Comparison of ENCODE assay signal across 13 cellular contexts in genomic region chr2:166651991-166652390, GRCh38.
A peak's percentile ranks its signal among the peaks of the same experiment; 100 is the strongest.
DNase-seq lines count a peak whose midpoint lies in the region; ATAC-seq and TF ChIP-seq lines count a peak whose summit lies in the region.
"Had no signal": no experiment of that assay in that cellular context is flagged by ENCODE, and none has a peak within 500 bp of the region (broad histone marks: within the 10 kb centered on the region; RNA-seq: fewer than 3 reads in every experiment).

No MANE protein-coding gene starts in this region.

- no peaks in the 10 kb centered on the region for H3K9me2 ChIP-seq in SK-N-SH

- H3K27me3 ChIP-seq in SK-N-SH (ENCODE audit: insufficient read depth) (no peaks in the 10 kb centered on the region), mesendoderm (ENCODE audit: insufficient read depth, low read length, poor library complexity) (no peaks in the 10 kb centered on the region), mammary epithelial cell (ENCODE audit: insufficient read depth, low read length) (no peaks in the 10 kb centered on the region)

- H3K79me1 ChIP-seq in mesendoderm (ENCODE audit: low read length) = no peaks in the 10 kb centered on the region

- H3K4ac ChIP-seq in mesendoderm (ENCODE audit: low read depth, low read length) = no peak overlapping the region

- H3K9ac ChIP-seq in SK-N-SH = no peak overlapping the region
- no peak overlapping the region for H3K9ac ChIP-seq in mesendoderm (ENCODE audit: low read length)
- no peak overlapping the region for H3K9ac ChIP-seq in mammary epithelial cell (ENCODE audit: insufficient read depth, low read length)
- H3K9ac ChIP-seq: GM23248 had no signal

- no peak overlapping the region for H3K23ac ChIP-seq in mesendoderm (ENCODE audit: low read length)

- dilution Hi-C loops in mammary epithelial cell (cut with HindIII; ENCODE audit: low sequenced_read_pairs) = no loop called here

- no peak overlapping the region for H4K8ac ChIP-seq in mesendoderm (ENCODE audit: low read depth, low read length)

- no peak overlapping the region for H3K4me3 ChIP-seq in SK-N-SH (ENCODE audit: low read depth in 2 of 2, low read length in 1 of 2)
- H3K4me3 ChIP-seq in mesendoderm (ENCODE audit: low read length) = no peak overlapping the region
- H3K4me3 ChIP-seq in mammary epithelial cell (replicated peaks in 1 of 3; ENCODE audit: insufficient read depth in 1 of 3, low read depth in 2 of 3, low read length in 3 of 3) = no peak overlapping the region
- H3K4me3 ChIP-seq: GM23248 had no signal

- in situ Hi-C loops in mammary epithelial cell (cut with MboI; ENCODE audit: low sequenced_read_pairs in 2 of 2) = no loop called here

- H3K9me3 ChIP-seq in SK-N-SH (peaks cover 5% of the 10 kb centered on the region; the same call in 1 of the 2 replicates), mammary epithelial cell (replicated peaks; ENCODE audit: insufficient read depth, low read length) (no peaks in the 10 kb centered on the region)
- H3K9me3 ChIP-seq: Caco-2 had no signal

- no peak overlapping the region for H3K18ac ChIP-seq in mesendoderm (ENCODE audit: low read length)

- no peak for TF ChIP-seq RAD21 in SK-N-SH (IDR thresholded peaks at IDR 0.05; ENCODE audit: low read length)

- ATAC-seq in SK-N-SH treated with all-trans-retinoic acid at 6 μM for 48 hours = no peak

- CTCF ChIA-PET in SK-N-SH (lab: Yijun Ruan, JAX) = no interaction called here
- CTCF ChIA-PET in mammary epithelial cell (lab: Charles Lee; ENCODE audit: low non-redundant PET) = no interaction called here

- H3K27ac ChIP-seq in SK-N-SH (ENCODE audit: low read depth in 2 of 2, low read length in 1 of 2) = peak overlapping the region; percentile 74 to 88; a peak in 2 of 4 replicates
- H3K27ac ChIP-seq in mesendoderm (ENCODE audit: low read depth, low read length) = no peak overlapping the region
- H3K27ac ChIP-seq in mammary epithelial cell (ENCODE audit: insufficient read depth, low read depth, low read length) = no peak overlapping the region
- H3K27ac ChIP-seq: GM23248 had no signal

- H3K56ac ChIP-seq in mesendoderm (ENCODE audit: low read length) = no peak overlapping the region

- intact Hi-C loops in mammary epithelial cell (cut with micrococcal nuclease) = no loop called here

- no peaks in the 10 kb centered on the region for H3K36me3 ChIP-seq in SK-N-SH (replicated peaks in 1 of 2; ENCODE audit: control insufficient read depth in 1 of 2, insufficient read depth in 2 of 2, low read length in 1 of 2)
- H3K36me3 ChIP-seq in mesendoderm (ENCODE audit: control insufficient read depth, insufficient read depth, low read length) = no peaks in the 10 kb centered on the region
- H3K36me3 ChIP-seq in mammary epithelial cell (ENCODE audit: insufficient read depth, low read length) = no peaks in the 10 kb centered on the region

- TF ChIP-seq CTCF in SK-N-SH (IDR thresholded peaks at IDR 0.05) = no peak
- TF ChIP-seq CTCF in mammary epithelial cell (conservative IDR thresholded peaks at IDR 0.05 in 1 of 2, IDR thresholded peaks at IDR 0.05 in 1 of 2; ENCODE audit: extremely low read depth in 1 of 2, insufficient read depth in 1 of 2, low read depth in 1 of 2, low read length in 2 of 2) = no peak

- H3F3A ChIP-seq in SK-N-SH (replicated peaks; ENCODE audit: insufficient read depth) = peaks cover 19% of the 10 kb centered on the region

- no peak overlapping the region for H4K5ac ChIP-seq in mesendoderm (ENCODE audit: low read length)

- DNase-seq in SK-N-SH (no peak), NCI-H69 (lab: John Stamatoyannopoulos, UW) (peak; percentile 4), mesendoderm (peak; percentile 41), mammary epithelial cell (no peak)
- DNase-seq in stimulated activated CD8-positive, alpha-beta memory T cell treated with anti-CD3 and anti-CD28 coated beads, Interleukin-4, amount 100 ng/mL, for 48 hours = no peak
- DNase-seq: C1 segment of cervical spinal cord; Caco-2; CD4-positive, alpha-beta memory T cell; DMS79 treated with DMSO at 0.1 percent for 48 hours; GF-D8; GM23248; H7 had no signal

- H3K4me1 ChIP-seq in SK-N-SH (ENCODE audit: control insufficient read depth in 1 of 2, insufficient read depth in 2 of 2, low read depth in 1 of 2, low read length in 1 of 2) (peaks cover 4 to 13% of the 10 kb centered on the region in 2 experiments; a peak in 2 of 4 replicates), mesendoderm (ENCODE audit: control insufficient read depth, low read depth, low read length) (no peaks in the 10 kb centered on the region), mammary epithelial cell (ENCODE audit: insufficient read depth, low read length) (no peaks in the 10 kb centered on the region)
- H3K4me1 ChIP-seq: Caco-2 had no signal

- POLR2A ChIA-PET in SK-N-SH (lab: Yijun Ruan, JAX) = no interaction called here

- H3K4me2 ChIP-seq in SK-N-SH (no peak overlapping the region), mesendoderm (ENCODE audit: low read length) (no peak overlapping the region), mammary epithelial cell (ENCODE audit: insufficient read depth, low read depth, low read length) (no peak overlapping the region)

- H3K79me2 ChIP-seq in SK-N-SH (ENCODE audit: insufficient read depth) (no peaks in the 10 kb centered on the region), mesendoderm (ENCODE audit: control insufficient read depth, insufficient read depth, low read length) (no peaks in the 10 kb centered on the region), mammary epithelial cell (ENCODE audit: insufficient read depth, low read length) (no peaks in the 10 kb centered on the region)

- no peak overlapping the region for H2BK120ac ChIP-seq in mesendoderm (ENCODE audit: low read depth, low read length)

- H2BK5ac ChIP-seq in mesendoderm (ENCODE audit: low read length) = no peak overlapping the region

- H2AFZ ChIP-seq in SK-N-SH (ENCODE audit: low read depth) = no peak overlapping the region
- H2AFZ ChIP-seq in mammary epithelial cell (ENCODE audit: low read depth, low read length) = no peak overlapping the region
- H2AFZ ChIP-seq: GM23248 had no signal

- H4K20me1 ChIP-seq in SK-N-SH (ENCODE audit: insufficient read depth) = no peaks in the 10 kb centered on the region
- no peaks in the 10 kb centered on the region for H4K20me1 ChIP-seq in mammary epithelial cell (ENCODE audit: insufficient read depth, low read length)

- TF ChIP-seq EP300 in SK-N-SH (IDR thresholded peaks at IDR 0.05; ENCODE audit: borderline replicate concordance in 1 of 2, low read depth in 1 of 2, low read length in 1 of 2) = no peak

- no peak overlapping the region for H2BK15ac ChIP-seq in mesendoderm (replicated peaks; ENCODE audit: low read depth)

- no TSS peak for BruUV-seq in mammary epithelial cell (replicated peaks; lab: Mats Ljungman, UMichigan)

- no peak overlapping the region for H2AK5ac ChIP-seq in mesendoderm (ENCODE audit: low read length)

TF ChIP-seq in SK-N-SH, 30 proteins besides CTCF, POLR2A, EP300 and RAD21 (continues in another document):
- TF ChIP-seq NRF1 (IDR thresholded peaks at IDR 0.05; ENCODE audit: low read depth, low read length) (no peak), TAF1 (IDR thresholded peaks at IDR 0.05; ENCODE audit: borderline replicate concordance, low read depth, low read length) (no peak), RCOR1 (IDR thresholded peaks at IDR 0.05; ENCODE audit: low read length) (no peak), MXI1 (IDR thresholded peaks at IDR 0.05; ENCODE audit: low read depth, low read length) (no peak), RFX5 (IDR thresholded peaks at IDR 0.05; ENCODE audit: low read length) (no peak), TCF12 (IDR thresholded peaks at IDR 0.05) (no peak), FOXJ3 (CRISPR knock-in tag; IDR thresholded peaks at IDR 0.05) (no peak)
- TF ChIP-seq, protein P1, sequence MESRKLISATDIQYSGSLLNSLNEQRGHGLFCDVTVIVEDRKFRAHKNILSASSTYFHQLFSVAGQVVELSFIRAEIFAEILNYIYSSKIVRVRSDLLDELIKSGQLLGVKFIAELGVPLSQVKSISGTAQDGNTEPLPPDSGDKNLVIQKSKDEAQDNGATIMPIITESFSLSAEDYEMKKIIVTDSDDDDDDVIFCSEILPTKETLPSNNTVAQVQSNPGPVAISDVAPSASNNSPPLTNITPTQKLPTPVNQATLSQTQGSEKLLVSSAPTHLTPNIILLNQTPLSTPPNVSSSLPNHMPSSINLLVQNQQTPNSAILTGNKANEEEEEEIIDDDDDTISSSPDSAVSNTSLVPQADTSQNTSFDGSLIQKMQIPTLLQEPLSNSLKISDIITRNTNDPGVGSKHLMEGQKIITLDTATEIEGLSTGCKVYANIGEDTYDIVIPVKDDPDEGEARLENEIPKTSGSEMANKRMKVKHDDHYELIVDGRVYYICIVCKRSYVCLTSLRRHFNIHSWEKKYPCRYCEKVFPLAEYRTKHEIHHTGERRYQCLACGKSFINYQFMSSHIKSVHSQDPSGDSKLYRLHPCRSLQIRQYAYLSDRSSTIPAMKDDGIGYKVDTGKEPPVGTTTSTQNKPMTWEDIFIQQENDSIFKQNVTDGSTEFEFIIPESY (IDR thresholded peaks at IDR 0.05; ENCODE audit: borderline replicate concordance, low read depth) = no peak

TF ChIP-seq in SK-N-SH treated with all-trans-retinoic acid at 6 μM for 48 hours, 23 proteins besides CTCF, POLR2A, EP300 and RAD21 (continues in another document):
- TF ChIP-seq, protein P2, sequence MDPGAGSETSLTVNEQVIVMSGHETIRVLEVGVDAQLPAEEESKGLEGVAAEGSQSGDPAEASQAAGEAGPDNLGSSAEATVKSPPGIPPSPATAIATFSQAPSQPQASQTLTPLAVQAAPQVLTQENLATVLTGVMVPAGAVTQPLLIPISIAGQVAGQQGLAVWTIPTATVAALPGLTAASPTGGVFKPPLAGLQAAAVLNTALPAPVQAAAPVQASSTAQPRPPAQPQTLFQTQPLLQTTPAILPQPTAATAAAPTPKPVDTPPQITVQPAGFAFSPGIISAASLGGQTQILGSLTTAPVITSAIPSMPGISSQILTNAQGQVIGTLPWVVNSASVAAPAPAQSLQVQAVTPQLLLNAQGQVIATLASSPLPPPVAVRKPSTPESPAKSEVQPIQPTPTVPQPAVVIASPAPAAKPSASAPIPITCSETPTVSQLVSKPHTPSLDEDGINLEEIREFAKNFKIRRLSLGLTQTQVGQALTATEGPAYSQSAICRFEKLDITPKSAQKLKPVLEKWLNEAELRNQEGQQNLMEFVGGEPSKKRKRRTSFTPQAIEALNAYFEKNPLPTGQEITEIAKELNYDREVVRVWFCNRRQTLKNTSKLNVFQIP (CRISPR knock-in tag; IDR thresholded peaks at IDR 0.05; ENCODE audit: borderline replicate concordance, low read depth) = no peak
- TF ChIP-seq CSRNP3 (CRISPR knock-in tag; IDR thresholded peaks at IDR 0.05) = no peak

Comparison
In these comparisons a context has a peak if more than half of its experiments do, and no peak if none do; other contexts are left out.
1. DNase-seq: peak in NCI-H69 (single experiment) and mesendoderm (single experiment); none in SK-N-SH (single experiment), mammary epithelial cell (single experiment) and stimulated activated CD8-positive, alpha-beta memory T cell treated with anti-CD3 and anti-CD28 coated beads, Interleukin-4, amount 100 ng/mL, for 48 hours (single experiment).
2. H3K27ac ChIP-seq: peak in SK-N-SH (2 of 2); none in mesendoderm (single experiment) and mammary epithelial cell (single experiment).